ENCODE assay signal across 1 cellular context in genomic region chr2:29343830-29344229, GRCh38.
TF ChIP-seq lines count a peak whose summit lies in the region.

No MANE protein-coding gene starts in this region.

TF ChIP-seq in H1, 55 proteins besides CTCF, POLR2A, EP300 and RAD21 (continued from another document):
- no peak for TF ChIP-seq CHD7 (IDR thresholded peaks at IDR 0.05; ENCODE audit: insufficient replicate concordance, low read length)
- no peak for TF ChIP-seq ASH2L (IDR thresholded peaks at IDR 0.05; ENCODE audit: low read length)
